9 cellular contexts compared by ENCODE assay signal in genomic region chr10:14588084-14588937, GRCh38.
A peak's percentile ranks its signal among the peaks of the same experiment; 100 is the strongest.
DNase-seq lines count a peak whose midpoint lies in the region; ATAC-seq and TF ChIP-seq lines count a peak whose summit lies in the region.
"Had no signal": no experiment of that assay in that cellular context is flagged by ENCODE, and none has a peak within 500 bp of the region (broad histone marks: within the 10 kb centered on the region; RNA-seq: fewer than 3 reads in every experiment).

No MANE protein-coding gene starts in this region.

- WGBS in IMR-90 (ENCODE audit: extremely low coverage in 2 of 2, insufficient read length in 1 of 2), 2 experiments, result 22% methylated on average over 3 of the region's 13 CpGs; no CpG with 5 or more reads in 1 of the 2 experiments

- H3K27ac Mint-ChIP-seq in CD14-positive monocyte, result peak overlapping the region; percentile 78 to 94 (median 90)

- H2BK120ac ChIP-seq in IMR-90 (ENCODE audit: low read depth, low read length), result peak overlapping the region; percentile 99

- intact Hi-C loops in CD14-positive monocyte (cut with micrococcal nuclease), result no loop called here
- intact Hi-C loops in IMR-90 (cut with micrococcal nuclease), result loop anchor here (1.0 to 5.0 kb wide), 3 partner anchors 14 to 250 kb away; partner anchors contain the start of genes CDNF, HSPA14 and MSANTD7

- H4K20me1 ChIP-seq in IMR-90 (ENCODE audit: insufficient read depth, low read length), result peaks cover 18% of the 10 kb centered on the region

- peak; percentile 22 for TF ChIP-seq RAD21 in IMR-90 (IDR thresholded peaks at IDR 0.05; ENCODE audit: low read length)

- H3K23ac ChIP-seq in IMR-90 (ENCODE audit: low read depth, low read length), result peak overlapping the region; percentile 98

- H3K18ac ChIP-seq in IMR-90 (ENCODE audit: low read depth, low read length), result peak overlapping the region; percentile 97

- no peaks in the 10 kb centered on the region for H3K9me3 Mint-ChIP-seq in CD14-positive monocyte
- H3K9me3 Mint-ChIP-seq: neural crest cell had no signal

- DNase-seq in CD14-positive monocyte (ENCODE audit: low spot score), result peak; percentile 62
- DNase-seq in IMR-90, result peak; percentile 100
- DNase-seq in astrocyte of the hippocampus (ENCODE audit: low read depth, low spot score), result peak; percentile 91
- peak; percentile 56 for DNase-seq in left kidney (ENCODE audit: low read depth, low spot score)
- DNase-seq in erythroblast (lab: John Stamatoyannopoulos, UW), result no peak
- DNase-seq in germinal center (ENCODE audit: low spot score), result no peak

- peak; percentile 50 for TF ChIP-seq POLR2A in IMR-90 (IDR thresholded peaks at IDR 0.05; ENCODE audit: low read depth, low read length)
- TF ChIP-seq POLR2A in erythroblast (IDR thresholded peaks at IDR 0.05; ENCODE audit: low read length), result no peak

- H3K56ac ChIP-seq in IMR-90 (ENCODE audit: extremely low read depth, insufficient read depth, low read length), result peak overlapping the region; percentile 95

- H3K9me3 ChIP-seq in IMR-90 (ENCODE audit: control insufficient read depth, insufficient read depth, low read length), result no peaks in the 10 kb centered on the region

- H3K27me3 Mint-ChIP-seq in CD14-positive monocyte (ENCODE audit: low read depth in 3 of 3), result peaks cover 0 to 3% (median 0%) of the 10 kb centered on the region in 3 donors

- peak overlapping the region; percentile 1; the same call in 1 of the 2 replicates for H3K4me3 ChIP-seq in IMR-90 (ENCODE audit: insufficient read depth, low read depth, low read length)

- H3K9ac ChIP-seq in IMR-90 (ENCODE audit: low read depth, low read length), result peak overlapping the region; percentile 76

- peaks cover 64% of the 10 kb centered on the region for H3K4me1 Mint-ChIP-seq in CD14-positive monocyte

- peak overlapping the region; percentile 68 for H2AFZ ChIP-seq in IMR-90 (replicated peaks; ENCODE audit: low read length, poor library complexity)

- peaks cover 24% of the 10 kb centered on the region for H3K36me3 ChIP-seq in IMR-90 (ENCODE audit: control insufficient read depth, insufficient read depth, low read length)

- peak overlapping the region; percentile 97 for H3K4ac ChIP-seq in IMR-90 (ENCODE audit: low read depth, low read length)

- H4K91ac ChIP-seq in IMR-90 (ENCODE audit: insufficient read depth, low read depth, low read length), result peak overlapping the region; percentile 95

- TF ChIP-seq CTCF in CD14-positive monocyte (IDR thresholded peaks at IDR 0.05) (no peak), IMR-90 (conservative IDR thresholded peaks at IDR 0.05; ENCODE audit: low read depth, low read length) (no peak)

- peaks cover 37 to 54% of the 10 kb centered on the region in 2 donors for H3K36me3 Mint-ChIP-seq in CD14-positive monocyte

- peak overlapping the region; percentile 94 for H4K8ac ChIP-seq in IMR-90 (ENCODE audit: low read depth in 2 of 2, low read length in 2 of 2)

- peak overlapping the region; percentile 98 for H2BK20ac ChIP-seq in IMR-90 (ENCODE audit: low read depth, low read length)

- dilution Hi-C loops in IMR-90 (cut with HindIII; ENCODE audit: low sequenced_read_pairs, unreplicated experiment), result no loop called here

- H2AK9ac ChIP-seq in IMR-90 (replicated peaks; ENCODE audit: low read depth, low read length, poor library complexity), result peak overlapping the region; percentile 48

- peak overlapping the region; percentile 99 for H2BK5ac ChIP-seq in IMR-90 (ENCODE audit: low read depth, low read length, poor library complexity, severe bottlenecking)

- peak overlapping the region; percentile 7 to 73 for H3K4me3 Mint-ChIP-seq in CD14-positive monocyte
- H3K4me3 Mint-ChIP-seq: neural crest cell had no signal

- peak overlapping the region; percentile 99 for H3K27ac ChIP-seq in IMR-90 (ENCODE audit: insufficient read depth, low read length)
- peak overlapping the region; percentile 33 for H3K27ac ChIP-seq in temporal lobe (ENCODE audit: low read depth, low read length)

- ATAC-seq in GM19463 (IDR thresholded peaks at IDR 0.05; ENCODE audit: unreplicated experiment) (peak; percentile 71), IMR-90 (ENCODE audit: low read depth) (peak; percentile 83)

- H3K9me1 ChIP-seq in IMR-90 (ENCODE audit: insufficient read depth, low read length), result peaks cover 33% of the 10 kb centered on the region

- in situ Hi-C loops in IMR-90 (cut with MboI; ENCODE audit: low sequenced_read_pairs), result no loop called here

- peak overlapping the region; percentile 98 for H2AK5ac ChIP-seq in IMR-90 (ENCODE audit: low read depth, low read length)

- BruUV-seq in IMR-90 (replicated peaks; lab: Mats Ljungman, UMichigan), result no TSS peak

- H3K14ac ChIP-seq in IMR-90 (replicated peaks; ENCODE audit: low read depth, low read length), result peak overlapping the region; percentile 93

- H2BK15ac ChIP-seq in IMR-90 (ENCODE audit: low read depth, low read length), result peak overlapping the region; percentile 97

- peak overlapping the region; percentile 93 for H4K5ac ChIP-seq in IMR-90 (ENCODE audit: low read depth, low read length)

- CTCF ChIA-PET in IMR-90 (lab: Yijun Ruan, JAX), result interaction anchor here (0.6 to 1.4 kb wide), 4 partner anchors 16 to 965 kb away, joined by 3 to 5 read pairs (median 4); no protein-coding TSS in a partner anchor

- H3K4me2 ChIP-seq in IMR-90 (ENCODE audit: low read depth, low read length), result peak overlapping the region; percentile 81

- peaks cover 30% of the 10 kb centered on the region for H3K4me1 ChIP-seq in IMR-90 (ENCODE audit: control insufficient read depth, insufficient read depth, low read length)

- POLR2A ChIA-PET in IMR-90 (lab: Charles Lee; ENCODE audit: unreplicated experiment), result no interaction called here

- no peaks in the 10 kb centered on the region for H3K27me3 ChIP-seq in IMR-90 (ENCODE audit: control insufficient read depth, insufficient read depth, low read length)

- H3K79me1 ChIP-seq in IMR-90 (ENCODE audit: low read depth in 1 of 2, low read length in 2 of 2), result peaks cover 29 to 74% of the 10 kb centered on the region in 2 experiments

TF ChIP-seq in IMR-90, 13 proteins besides CTCF, POLR2A, EP300 and RAD21:
- TF ChIP-seq RFX5 (IDR thresholded peaks at IDR 0.05; ENCODE audit: low read depth, low read length), result 0 out of 2 replicates have a peak, but pooled peaks have one; percentile 3
- no peak for TF ChIP-seq SMC3 (IDR thresholded peaks at IDR 0.05; ENCODE audit: low read depth, low read length)
- TF ChIP-seq BHLHE40 (IDR thresholded peaks at IDR 0.05; ENCODE audit: low read depth, low read length), result peak; percentile 92
- TF ChIP-seq FOS (IDR thresholded peaks at IDR 0.05; ENCODE audit: low read depth, low read length), result peak; percentile 74
- TF ChIP-seq NFE2L2 (IDR thresholded peaks at IDR 0.05; ENCODE audit: low read depth, low read length), result 0 out of 2 replicates have a peak, but pooled peaks have one; percentile 1
- TF ChIP-seq MAZ (IDR thresholded peaks at IDR 0.05; ENCODE audit: borderline replicate concordance, low read depth, low read length), result no peak
- no peak for TF ChIP-seq CHD1 (IDR thresholded peaks at IDR 0.05; ENCODE audit: low read depth, low read length)
- TF ChIP-seq ELK1 (IDR thresholded peaks at IDR 0.05; ENCODE audit: borderline replicate concordance, low read depth, low read length), result no peak
- TF ChIP-seq MXI1 (IDR thresholded peaks at IDR 0.05; ENCODE audit: borderline replicate concordance, low read depth, low read length), result peak; percentile 99
- TF ChIP-seq, protein P1, sequence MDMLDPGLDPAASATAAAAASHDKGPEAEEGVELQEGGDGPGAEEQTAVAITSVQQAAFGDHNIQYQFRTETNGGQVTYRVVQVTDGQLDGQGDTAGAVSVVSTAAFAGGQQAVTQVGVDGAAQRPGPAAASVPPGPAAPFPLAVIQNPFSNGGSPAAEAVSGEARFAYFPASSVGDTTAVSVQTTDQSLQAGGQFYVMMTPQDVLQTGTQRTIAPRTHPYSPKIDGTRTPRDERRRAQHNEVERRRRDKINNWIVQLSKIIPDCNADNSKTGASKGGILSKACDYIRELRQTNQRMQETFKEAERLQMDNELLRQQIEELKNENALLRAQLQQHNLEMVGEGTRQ (IDR thresholded peaks at IDR 0.05; ENCODE audit: low read depth, low read length), result peak; percentile 34; the same call in 1 of the 2 replicates
- peak; percentile 76 for TF ChIP-seq MAFK (IDR thresholded peaks at IDR 0.05; ENCODE audit: low read depth, low read length)
- TF ChIP-seq CEBPB (IDR thresholded peaks at IDR 0.05; ENCODE audit: low read depth, low read length), result peak; percentile 26; the same call in 1 of the 2 replicates
- no peak for TF ChIP-seq RCOR1 (IDR thresholded peaks at IDR 0.05; ENCODE audit: insufficient replicate concordance, low read length)

Comparison
In these comparisons a context has a peak if more than half of its experiments do, and no peak if none do; other contexts are left out.
1. DNase-seq: peak in CD14-positive monocyte (single experiment), IMR-90 (single experiment), astrocyte of the hippocampus (single experiment) and left kidney (single experiment); none in erythroblast (0 of 2) and germinal center (single experiment).